ENCODE assay signal across 8 cellular contexts in genomic region chr6:163354779-163355431, GRCh38. TPM values are rescaled to one million over a fixed set of nuclear protein-coding genes. Genes with fewer than 3 reads are reported as not detected.
A peak's percentile ranks its signal among the peaks of the same experiment; 100 is the strongest.
DNase-seq lines count a peak whose midpoint lies in the region; ATAC-seq and TF ChIP-seq lines count a peak whose summit lies in the region.

No MANE protein-coding gene starts in this region.

- intact Hi-C loops in CD14-positive monocyte (cut with micrococcal nuclease), result loop anchor here (5.0 kb wide), 3 partner anchors 52 to 402 kb away; partner anchors contain the start of gene QKI (in 1 of the 2)

- H3K9me3 ChIP-seq in SJCRH30 (replicated peaks) (no peaks in the 10 kb centered on the region), thoracic aorta (no peaks in the 10 kb centered on the region)

- H3K4me1 Mint-ChIP-seq in CD14-positive monocyte, result peaks cover 61% of the 10 kb centered on the region

- H3K4me3 ChIP-seq in SJCRH30, result peak overlapping the region; percentile 45; the same call in 1 of the 2 replicates
- H3K4me3 ChIP-seq in thoracic aorta, result peak overlapping the region; percentile 66

- peak; percentile 65 for ATAC-seq in HG02763 (IDR thresholded peaks at IDR 0.05; ENCODE audit: unreplicated experiment)
- no peak for ATAC-seq in thoracic aorta (ENCODE audit: insufficient number of reproducible peaks, low FRiP score, low read depth)

- peaks cover 0 to 3% (median 0%) of the 10 kb centered on the region in 3 donors for H3K27me3 Mint-ChIP-seq in CD14-positive monocyte (ENCODE audit: low read depth in 3 of 3)

- H3K27ac ChIP-seq in SJCRH30 (no peak overlapping the region; the same call in 1 of the 2 replicates), thoracic aorta (peak overlapping the region; percentile 30 to 86)

- TF ChIP-seq CTCF in CD14-positive monocyte (IDR thresholded peaks at IDR 0.05) (no peak), thoracic aorta (IDR thresholded peaks at IDR 0.05) (no peak)

- H3K4me1 ChIP-seq in SJCRH30 (peaks cover 21% of the 10 kb centered on the region), thoracic aorta (ENCODE audit: control insufficient read depth in 1 of 2, low read depth in 2 of 2) (peaks cover 7 to 19% of the 10 kb centered on the region in 2 donors)

- peak overlapping the region; percentile 62 to 87 for H3K4me3 Mint-ChIP-seq in CD14-positive monocyte

- peak overlapping the region in 1 of 7 donors; percentile 98 for H3K27ac Mint-ChIP-seq in CD14-positive monocyte

- DNase-seq in CD14-positive monocyte (ENCODE audit: low spot score) (no peak), SJCRH30 (no peak), kidney glomerular epithelial cell (lab: John Stamatoyannopoulos, UW) (peak; percentile 67), thoracic aorta (ENCODE audit: low spot score) (no peak), COLO829 (ENCODE audit: low spot score) (no peak), dedifferentiated amniotic fluid mesenchymal stem cell (ENCODE audit: extremely low spot score) (no peak), iPS-NIHi7 (ENCODE audit: extremely low spot score) (no peak)

- H3K36me3 Mint-ChIP-seq in CD14-positive monocyte, result no peaks in the 10 kb centered on the region

- H3K27me3 ChIP-seq in SJCRH30 (no peaks in the 10 kb centered on the region), thoracic aorta (replicated peaks; ENCODE audit: insufficient read depth) (no peaks in the 10 kb centered on the region)

- no peaks in the 10 kb centered on the region for H3K9me3 Mint-ChIP-seq in CD14-positive monocyte

- H3K36me3 ChIP-seq in SJCRH30 (no peaks in the 10 kb centered on the region), thoracic aorta (no peaks in the 10 kb centered on the region)

RNA-seq across cellular contexts. Expression of gene QKI, which starts 59.6 kb away (rescaled TPM):
- 10 to 100 TPM; 24.3 to 71.8 TPM for polyA plus RNA-seq in CD14-positive monocyte
- 224 and 254 TPM in 2 replicates for total RNA-seq in SJCRH30 (2014; rRNA removed; shearing (Covaris generic))
- total RNA-seq in thoracic aorta, result 100 to 1,000 TPM; 127 to 192 TPM
